ENCODE assay signal across 22 cellular contexts in genomic region chr17:34354637-34355036, GRCh38. TPM values are rescaled to one million over a fixed set of nuclear protein-coding genes. Genes with fewer than 3 reads are reported as not detected.
DNase-seq lines count a peak whose midpoint lies in the region; FAIRE-seq and TF ChIP-seq lines count a peak whose summit lies in the region.
"Had no signal": no experiment of that assay in that cellular context is flagged by ENCODE, and none has a peak within 500 bp of the region (broad histone marks: within the 10 kb centered on the region; RNA-seq: fewer than 3 reads in every experiment).

No MANE protein-coding gene starts in this region.

- no peak for TF ChIP-seq POLR2A in GM12891 (IDR thresholded peaks at IDR 0.05; ENCODE audit: low read depth, low read length)

- intact Hi-C loops in kidney (cut with DNase I), result no loop called here

- H3K27ac ChIP-seq in kidney (ENCODE audit: low read depth in 2 of 2, low read length in 2 of 2) (no peak overlapping the region), RWPE1 (no peak overlapping the region)
- H3K27ac ChIP-seq: SJCRH30 had no signal

- CTCF ChIA-PET in RWPE1 (lab: Yijun Ruan, JAX), result interaction anchor here (0.6 to 0.7 kb wide), 3 partner anchors 48 to 196 kb away, joined by 3 to 4 read pairs (median 3); no protein-coding TSS in a partner anchor

- POLR2A ChIA-PET in RWPE1 (lab: Yijun Ruan, JAX; ENCODE audit: low non-redundant PET), result no interaction called here

- DNase-seq in AG09309 (ENCODE audit: low read depth) (peak; percentile 14), HCEC 1CT (peak; percentile 84), fibroblast of gingiva (ENCODE audit: low read depth) (peak; percentile 64), kidney (no peak), GM12891 (ENCODE audit: insufficient read length, low spot score) (no peak), DMS53 treated with DMSO at 0.1 percent for 48 hours (lab: John Stamatoyannopoulos, UW; ENCODE audit: unreplicated experiment) (no peak), RWPE1 (ENCODE audit: low spot score) (no peak), GM13977 (ENCODE audit: low spot score) (no peak)
- DNase-seq: ACHN, Caco-2, DMS53, Karpas-422, MM.1S, NCI-H1417, NCI-H2029 treated with DMSO at 0.1 percent for 48 hours, NCI-H510A treated with DMSO at 0.1 percent for 48 hours, SJCRH30 had no signal

- no peak for TF ChIP-seq CTCF in AG09309 (IDR thresholded peaks at IDR 0.05; ENCODE audit: control insufficient read depth, insufficient read depth, low read depth, low read length, missing control alignments)
- no peak for TF ChIP-seq CTCF in kidney (IDR thresholded peaks at IDR 0.05; ENCODE audit: borderline replicate concordance, extremely low read depth, insufficient read depth)
- no peak for TF ChIP-seq CTCF in RWPE1 (conservative IDR thresholded peaks at IDR 0.05; ENCODE audit: low read depth)
- no peak for TF ChIP-seq CTCF in GM13977 (IDR thresholded peaks at IDR 0.05; ENCODE audit: extremely low read depth, insufficient read depth, missing control alignments)

- H3K9me3 ChIP-seq in kidney (ENCODE audit: control insufficient read depth in 1 of 2, low read length in 2 of 2), result no peaks in the 10 kb centered on the region
- H3K9me3 ChIP-seq: Caco-2, SJCRH30 had no signal

- H3K4me3 ChIP-seq in AG09309 (ENCODE audit: control insufficient read depth, low read depth, low read length), result no peak overlapping the region
- no peak overlapping the region for H3K4me3 ChIP-seq in kidney (ENCODE audit: low read length in 2 of 2)
- H3K4me3 ChIP-seq: SJCRH30 had no signal

- H3K36me3 ChIP-seq in kidney (ENCODE audit: control insufficient read depth in 1 of 2, insufficient read depth in 2 of 2, low read length in 2 of 2), result no peaks in the 10 kb centered on the region
- H3K36me3 ChIP-seq: SJCRH30 had no signal

- H3K4me1 ChIP-seq in kidney (ENCODE audit: control insufficient read depth in 1 of 2, insufficient read depth in 1 of 2, low read depth in 1 of 2, low read length in 2 of 2), result no peaks in the 10 kb centered on the region
- H3K4me1 ChIP-seq: Caco-2, SJCRH30 had no signal

- no peak overlapping the region for H3K9ac ChIP-seq in kidney (ENCODE audit: low read length in 2 of 2)

- in situ Hi-C loops in GM13977 (cut with MboI; ENCODE audit: low pct_unique_long_range_greater_than_20kb, low sequenced_read_pairs, unreplicated experiment), result no loop called here

- peak; percentile 47 for FAIRE-seq in kidney (lab: Jason Lieb, UNC)
- no peak for FAIRE-seq in GM12891 (lab: Jason Lieb, UNC)
- FAIRE-seq: G401.6, H54 had no signal

TF ChIP-seq in GM12891, 5 proteins besides CTCF, POLR2A, EP300 and RAD21:
- TF ChIP-seq POLR2AphosphoS5 (IDR thresholded peaks at IDR 0.05; ENCODE audit: low read depth, low read length) (no peak), TAF1 (IDR thresholded peaks at IDR 0.05; ENCODE audit: low read depth, low read length) (no peak), SPI1 (IDR thresholded peaks at IDR 0.05; ENCODE audit: low read depth, low read length) (no peak), PAX5 (IDR thresholded peaks at IDR 0.05; ENCODE audit: insufficient read depth, low read length, severe bottlenecking) (no peak), POU2F2 (IDR thresholded peaks at IDR 0.05; ENCODE audit: low read depth, low read length) (no peak)

RNA-seq across cellular contexts. Expression of gene CCL13, which starts 1.6 kb away (rescaled TPM):
- total RNA-seq in kidney, result 1.1 TPM
- polyA plus RNA-seq in kidney (ENCODE audit: insufficient read depth, low read depth, low replicate concordance), result not detected
- not detected for polyA plus RNA-seq in GM12891 (2012; ENCODE audit: low read depth, missing spikeins)
- total RNA-seq: Caco-2, OCI-LY7, RPMI7951, SJCRH30 had no signal
- polyA plus RNA-seq: CD14-positive monocyte had no signal

RNA-seq across cellular contexts. Expression of gene CCL1, which starts 8.4 kb away (rescaled TPM):
- total RNA-seq in kidney, result not detected
- not detected for polyA plus RNA-seq in kidney (ENCODE audit: insufficient read depth, low read depth, low replicate concordance)
- polyA plus RNA-seq in GM12891 (2012; ENCODE audit: low read depth, missing spikeins), result not detected
- total RNA-seq: Caco-2, OCI-LY7, RPMI7951, SJCRH30 had no signal
- polyA plus RNA-seq: CD14-positive monocyte had no signal

RNA-seq across cellular contexts. Expression of gene CCL8, which starts 35.4 kb away (rescaled TPM):
- total RNA-seq in kidney, result not detected
- polyA plus RNA-seq in kidney (ENCODE audit: insufficient read depth, low read depth, low replicate concordance), result not detected
- not detected for polyA plus RNA-seq in GM12891 (2012; ENCODE audit: low read depth, missing spikeins)
- total RNA-seq: Caco-2, OCI-LY7, RPMI7951, SJCRH30 had no signal

Comparison
In these comparisons a context has a peak if more than half of its experiments do, and no peak if none do; other contexts are left out.
1. DNase-seq: peak in AG09309 (single experiment), HCEC 1CT (single experiment) and fibroblast of gingiva (single experiment); none in kidney (single experiment), GM12891 (single experiment), DMS53 treated with DMSO at 0.1 percent for 48 hours (single experiment), RWPE1 (single experiment) and GM13977 (single experiment).